Comparison of ENCODE assay signal across 19 cellular contexts in genomic region chr5:68529581-68529980, GRCh38.
DNase-seq lines count a peak whose midpoint lies in the region; ATAC-seq, FAIRE-seq and TF ChIP-seq lines count a peak whose summit lies in the region.
"Had no signal": no experiment of that assay in that cellular context is flagged by ENCODE, and none has a peak within 500 bp of the region (broad histone marks: within the 10 kb centered on the region; RNA-seq: fewer than 3 reads in every experiment).

No MANE protein-coding gene starts in this region.

- H3K36me3 ChIP-seq in astrocyte (ENCODE audit: insufficient read depth, low read length): no peaks in the 10 kb centered on the region
- no peaks in the 10 kb centered on the region for H3K36me3 ChIP-seq in tibial artery
- H3K36me3 ChIP-seq: BE2C, thoracic aorta had no signal

- H3K4me1 ChIP-seq in astrocyte (ENCODE audit: insufficient read depth, low read length) (peaks cover 13% of the 10 kb centered on the region), tibial artery (peaks cover 0 to 35% (median 24%) of the 10 kb centered on the region in 4 donors)

- peak; percentile 80 for FAIRE-seq in astrocyte (lab: Jason Lieb, UNC)
- FAIRE-seq: frontal cortex, H1, HTR-8/SVneo had no signal

- no peak overlapping the region for H3K4me3 Mint-ChIP-seq in astrocyte (ENCODE audit: unreplicated experiment)
- H3K4me3 Mint-ChIP-seq in activated CD8-positive, alpha-beta T cell treated with anti-CD3 and anti-CD28 coated beads for 36 hours: no peak overlapping the region
- H3K4me3 Mint-ChIP-seq: activated CD4-positive, alpha-beta memory T cell treated with anti-CD3 and anti-CD28 coated beads for 36 hours; mesothelial cell of epicardium; WTC11 had no signal

- POLR2A ChIA-PET in activated CD8-positive, alpha-beta T cell treated with anti-CD3 and anti-CD28 coated beads for 36 hours (lab: Charles Lee): no interaction called here

- H3K4me3 ChIP-seq in astrocyte (ENCODE audit: insufficient read depth, low read depth, low read length) (no peak overlapping the region), tibial artery (no peak overlapping the region)
- H3K4me3 ChIP-seq: thoracic aorta had no signal

- H3K36me3 Mint-ChIP-seq in astrocyte (ENCODE audit: low read depth, unreplicated experiment): peaks cover 1% of the 10 kb centered on the region
- H3K36me3 Mint-ChIP-seq in activated CD8-positive, alpha-beta T cell treated with anti-CD3 and anti-CD28 coated beads for 36 hours (ENCODE audit: low read depth): no peaks in the 10 kb centered on the region
- H3K36me3 Mint-ChIP-seq: activated CD4-positive, alpha-beta memory T cell treated with anti-CD3 and anti-CD28 coated beads for 36 hours had no signal

- intact Hi-C loops in tibial artery (cut with DNase I; ENCODE audit: low total_unique reads): no loop called here
- intact Hi-C loops in activated CD8-positive, alpha-beta T cell treated with anti-CD3 and anti-CD28 coated beads for 36 hours (cut with micrococcal nuclease): no loop called here

- H3K9me3 ChIP-seq in astrocyte (ENCODE audit: insufficient read depth, low read depth, low read length) (no peaks in the 10 kb centered on the region), tibial artery (no peaks in the 10 kb centered on the region)
- H3K9me3 ChIP-seq: BE2C had no signal

- H3K9me3 Mint-ChIP-seq in astrocyte (ENCODE audit: unreplicated experiment): peaks cover 3% of the 10 kb centered on the region
- H3K9me3 Mint-ChIP-seq in activated CD8-positive, alpha-beta T cell treated with anti-CD3 and anti-CD28 coated beads for 36 hours: peaks cover 2% of the 10 kb centered on the region

- H3K4me2 ChIP-seq in astrocyte (ENCODE audit: low read length): peak overlapping the region; percentile 54

- H3K27ac Mint-ChIP-seq in astrocyte (ENCODE audit: unreplicated experiment): peak overlapping the region; percentile 42
- no peak overlapping the region for H3K27ac Mint-ChIP-seq in activated CD8-positive, alpha-beta T cell treated with anti-CD3 and anti-CD28 coated beads for 36 hours
- H3K27ac Mint-ChIP-seq: activated CD4-positive, alpha-beta memory T cell treated with anti-CD3 and anti-CD28 coated beads for 36 hours; mesothelial cell of epicardium; WTC11 had no signal

- no peak for ATAC-seq in activated CD8-positive, alpha-beta T cell treated with anti-CD3 and anti-CD28 coated beads for 36 hours
- ATAC-seq in HG03097 (IDR thresholded peaks at IDR 0.05; ENCODE audit: low FRiP score, unreplicated experiment): no peak
- ATAC-seq in GM19023 (IDR thresholded peaks at IDR 0.05; ENCODE audit: unreplicated experiment): no peak
- ATAC-seq: WTC11 had no signal

- no peak for TF ChIP-seq CTCF in astrocyte (IDR thresholded peaks at IDR 0.05; ENCODE audit: insufficient read depth, low read depth, low read length)
- no peak for TF ChIP-seq CTCF in tibial artery (IDR thresholded peaks at IDR 0.05)
- no peak for TF ChIP-seq CTCF in activated CD8-positive, alpha-beta T cell treated with anti-CD3 and anti-CD28 coated beads for 36 hours (IDR thresholded peaks at IDR 0.05)

- H4K20me1 ChIP-seq in astrocyte (ENCODE audit: insufficient read depth, low read length): no peaks in the 10 kb centered on the region

- CTCF ChIA-PET in activated CD8-positive, alpha-beta T cell treated with anti-CD3 and anti-CD28 coated beads for 36 hours (lab: Charles Lee): no interaction called here

- peak overlapping the region; percentile 28 for H3K9ac ChIP-seq in astrocyte (ENCODE audit: low read length)

- peak; percentile 35 for DNase-seq in GM04504 (ENCODE audit: low read depth)
- peak; percentile 65 for DNase-seq in astrocyte (ENCODE audit: low read depth)
- peak; percentile 38 for DNase-seq in iris pigment epithelial cell (ENCODE audit: low read depth)
- no peak for DNase-seq in tibial artery
- DNase-seq in activated CD8-positive, alpha-beta T cell treated with anti-CD3 and anti-CD28 coated beads for 36 hours: no peak
- DNase-seq: activated CD4-positive, alpha-beta memory T cell treated with anti-CD3 and anti-CD28 coated beads for 36 hours; activated naive CD4-positive, alpha-beta T cell; aorta; BE2C; NCI-H526; SIG-M5 had no signal

- H3K27me3 Mint-ChIP-seq in astrocyte (ENCODE audit: low read depth, unreplicated experiment): no peaks in the 10 kb centered on the region
- peaks cover 3% of the 10 kb centered on the region for H3K27me3 Mint-ChIP-seq in activated CD8-positive, alpha-beta T cell treated with anti-CD3 and anti-CD28 coated beads for 36 hours

- peaks cover 24% of the 10 kb centered on the region for H3K4me1 Mint-ChIP-seq in astrocyte (ENCODE audit: low read depth, unreplicated experiment)
- H3K4me1 Mint-ChIP-seq in activated CD8-positive, alpha-beta T cell treated with anti-CD3 and anti-CD28 coated beads for 36 hours (ENCODE audit: low read depth): no peaks in the 10 kb centered on the region

- no peaks in the 10 kb centered on the region for H3K27me3 ChIP-seq in astrocyte (ENCODE audit: insufficient read depth, low read length)
- H3K27me3 ChIP-seq in tibial artery: no peaks in the 10 kb centered on the region
- H3K27me3 ChIP-seq: BE2C had no signal

- H2AFZ ChIP-seq in astrocyte (ENCODE audit: low read depth, low read length): no peak overlapping the region

- H3K27ac ChIP-seq in astrocyte (ENCODE audit: low read depth, low read length) (peak overlapping the region; percentile 55), tibial artery (peak overlapping the region; percentile 12 to 20)
- H3K27ac ChIP-seq: thoracic aorta had no signal

- H3K79me2 ChIP-seq in astrocyte (ENCODE audit: insufficient read depth, low read length): no peaks in the 10 kb centered on the region

Comparison
In these comparisons a context has a peak if more than half of its experiments do, and no peak if none do; other contexts are left out.
1. DNase-seq: peak in GM04504 (single experiment), astrocyte (single experiment) and iris pigment epithelial cell (single experiment); none in tibial artery (0 of 2) and activated CD8-positive, alpha-beta T cell treated with anti-CD3 and anti-CD28 coated beads for 36 hours (single experiment).